ENCODE assay signal across 8 cellular contexts in the genomic region with DNA sequence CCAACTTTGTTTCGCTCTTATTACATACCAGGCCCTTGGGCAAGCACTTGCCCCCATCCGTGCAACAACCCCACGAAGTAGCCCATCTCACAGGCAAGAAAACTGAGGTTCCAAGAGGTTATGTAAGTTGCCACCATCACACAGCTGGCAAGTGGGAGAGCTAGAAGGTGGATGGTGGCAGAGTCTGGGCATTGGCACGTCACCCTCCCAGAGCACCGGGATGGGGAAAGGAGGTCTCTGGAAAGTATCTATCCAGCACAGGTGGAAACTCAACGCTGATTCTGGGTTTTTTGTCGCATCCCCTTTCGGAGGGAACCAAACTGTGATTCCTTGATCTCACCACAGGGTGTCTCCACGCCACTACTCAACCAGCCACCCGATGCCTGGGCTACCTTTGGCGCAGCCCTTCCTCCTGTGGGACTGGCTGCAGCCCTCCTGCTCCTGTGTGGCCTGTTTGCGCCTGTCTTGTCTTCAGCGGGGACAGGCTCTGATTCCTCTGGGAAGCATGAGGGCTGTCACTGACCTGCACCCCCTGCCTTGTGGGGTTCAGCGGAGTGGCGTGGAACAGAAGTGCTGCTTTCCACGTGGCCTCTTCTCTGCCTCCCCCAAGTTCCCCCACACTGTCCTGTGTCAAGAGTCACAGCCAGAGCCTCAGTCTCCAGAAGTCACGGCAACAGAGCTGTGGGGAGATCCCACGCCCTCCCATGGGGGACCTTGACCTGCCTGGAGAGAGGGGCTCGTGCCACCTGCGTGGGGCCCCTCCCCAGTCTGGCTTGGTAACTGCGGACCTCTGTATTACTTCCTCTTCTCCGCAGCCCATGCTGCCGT. TPM values are rescaled to one million over a fixed set of nuclear protein-coding genes. Genes with fewer than 3 reads are reported as not detected.
DNase-seq lines count a peak whose midpoint lies in the region; ATAC-seq and TF ChIP-seq lines count a peak whose summit lies in the region.

No MANE protein-coding gene starts in this region.

- no peaks in the 10 kb centered on the region for H4K20me1 ChIP-seq in BLaER1

- TF ChIP-seq CTCF in WI38 (IDR thresholded peaks at IDR 0.05; ENCODE audit: low read depth, low read length): peak; percentile 74
- TF ChIP-seq CTCF in dorsolateral prefrontal cortex (IDR thresholded peaks at IDR 0.05 in 54 of 56, conservative IDR thresholded peaks at IDR 0.05 in 2 of 56; ENCODE audit: low read depth in 1 of 56, partially characterized antibody in 56 of 56): peak; percentile 69 to 98 (median 92)
- TF ChIP-seq CTCF in lower leg skin (IDR thresholded peaks at IDR 0.05): peak in 1 of 3 donors; percentile 71

- H3K9ac ChIP-seq in BLaER1: no peak overlapping the region

- peaks cover 6% of the 10 kb centered on the region; the same call in 1 of the 2 replicates for H3K9me3 ChIP-seq in BLaER1

- peak; percentile 62 for DNase-seq in GM19238 (ENCODE audit: insufficient read length, low spot score)
- peak; percentile 47 for DNase-seq in NCI-H1105 treated with DMSO at 0.1 percent for 48 hours (lab: John Stamatoyannopoulos, UW)
- peak in 9 of 10 donors; percentile 55 to 80 (median 72) for DNase-seq in dorsolateral prefrontal cortex
- peak; percentile 66 to 91 for DNase-seq in lower leg skin (ENCODE audit: low spot score in 2 of 2)
- peak; percentile 14 for DNase-seq in stimulated activated CD8-positive, alpha-beta memory T cell treated with anti-CD3 and anti-CD28 coated beads, Interleukin-7, amount 100 ng/mL, for 24 hours (ENCODE audit: low read depth)

- intact Hi-C loops in dorsolateral prefrontal cortex (cut with DNase I) (loop anchor here (1.0 to 5.0 kb wide), 4 partner anchors 56 to 445 kb away; partner anchors contain the start of gene NECTIN1 (in 1 of the 2)), lower leg skin (cut with DNase I; ENCODE audit: low total_unique reads) (loop anchor here (5.0 to 10.0 kb wide), 2 partner anchors 55 to 133 kb away; no protein-coding TSS in a partner anchor)

- H3K27ac ChIP-seq in BLaER1 (no peak overlapping the region), dorsolateral prefrontal cortex (no peak overlapping the region)

- peak overlapping the region; percentile 33 for H3K4me2 ChIP-seq in BLaER1

- peaks cover 10% of the 10 kb centered on the region for H3K4me1 ChIP-seq in BLaER1

- H3K36me3 ChIP-seq in BLaER1: no peaks in the 10 kb centered on the region

- no peak for TF ChIP-seq POLR2A in lower leg skin (IDR thresholded peaks at IDR 0.05)

- ATAC-seq in GM21723 (IDR thresholded peaks at IDR 0.05; ENCODE audit: unreplicated experiment): no peak

- H3K4me3 ChIP-seq in BLaER1 (no peak overlapping the region), WI38 (ENCODE audit: low read depth, low read length) (no peak overlapping the region), dorsolateral prefrontal cortex (peak overlapping the region in 3 of 59 donors; percentile 11 to 26 (median 11)), lower leg skin (ENCODE audit: low read depth, poor library complexity, severe bottlenecking) (no peak overlapping the region)

- WGBS in lower leg skin, 2 donors: 31 to 42% methylated on average over 20 to 23 of the region's 23 CpGs

- H3K27me3 ChIP-seq in BLaER1 (peaks cover 29% of the 10 kb centered on the region), dorsolateral prefrontal cortex (peaks cover 0 to 5% (median 0%) of the 10 kb centered on the region in 45 donors)

RNA-seq across cellular contexts. Expression of gene TRIM29, which starts 34.4 kb away (rescaled TPM):
- total RNA-seq in dorsolateral prefrontal cortex (1 to 10 TPM in 71 of 120 experiments, under 1 TPM in 35, not detected in 14; 0.22 to 6.4 (median 1.4) TPM), lower leg skin (1,000 to 10,000 TPM; 1,092 to 1,522 (median 1,226) TPM)

RNA-seq across cellular contexts. Expression of gene OAF, which starts 38.6 kb away (rescaled TPM):
- total RNA-seq in dorsolateral prefrontal cortex (10 to 100 TPM; 14.2 to 80.0 (median 30.6) TPM), lower leg skin (10 to 100 TPM in 2 of 4 donors, 1 to 10 TPM in 2; 3.0 to 15.4 (median 9.1) TPM)

Comparison
In these comparisons a context has a peak if more than half of its experiments do, and no peak if none do; other contexts are left out.
1. DNase-seq: peak in every context shown above with its lines; median percentile 78 in lower leg skin; 72 in dorsolateral prefrontal cortex; 62 in GM19238; 47 in NCI-H1105 treated with DMSO at 0.1 percent for 48 hours; 14 in stimulated activated CD8-positive, alpha-beta memory T cell treated with anti-CD3 and anti-CD28 coated beads, Interleukin-7, amount 100 ng/mL, for 24 hours.
2. RNA of gene TRIM29, which starts 34.4 kb away (total RNA-seq): 1,092 to 1,522 TPM in lower leg skin; 0.22 to 6.4 TPM in dorsolateral prefrontal cortex; every median in the first group is over 100 times any median in the second.